ENCODE assay signal across 28 cellular contexts in the genomic region with DNA sequence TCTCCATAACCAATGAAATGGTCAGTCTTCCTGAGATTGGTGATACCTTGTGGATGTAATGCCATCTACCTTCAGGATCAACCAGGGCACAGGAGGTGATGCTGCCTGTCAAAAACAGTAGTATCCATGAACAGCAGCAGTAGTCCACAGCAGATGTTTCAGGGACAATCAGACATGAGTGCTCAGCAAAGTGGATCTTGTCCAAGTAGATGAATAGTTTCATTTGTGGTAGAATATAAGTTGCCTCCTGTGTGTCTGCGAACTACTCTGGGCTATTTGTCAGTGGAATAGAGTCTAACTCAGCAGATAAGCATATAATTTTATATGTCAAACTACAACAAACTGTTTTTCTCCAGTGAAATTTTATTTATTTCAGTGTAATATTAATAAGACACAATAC.
"Had no signal": no experiment of that assay in that cellular context is flagged by ENCODE, and none has a peak within 500 bp of the region (broad histone marks: within the 10 kb centered on the region; RNA-seq: fewer than 3 reads in every experiment).

No MANE protein-coding gene starts in this region.

- H3K27ac ChIP-seq: brain microvascular endothelial cell, coronary artery, WERI-Rb-1 had no signal

- H3K36me3 Mint-ChIP-seq: activated CD4-positive, alpha-beta memory T cell treated with anti-CD3 and anti-CD28 coated beads for 36 hours; activated CD8-positive, alpha-beta memory T cell treated with anti-CD3 and anti-CD28 coated beads, Interleukin-2, amount 10 ng/mL, durations not matched to agents 7 days and 5 days; activated naive CD8-positive, alpha-beta T cell had no signal

- H3K27ac Mint-ChIP-seq: activated B cell treated with CpG ODN at 0.5 μM for 24 hours; activated CD4-positive, alpha-beta memory T cell treated with anti-CD3 and anti-CD28 coated beads for 36 hours; activated CD4-positive, alpha-beta T cell treated with anti-CD3 and anti-CD28 coated beads, Interleukin-2, amount 10 ng/mL, durations not matched to agents 24 days and 14 days; activated CD8-positive, alpha-beta memory T cell treated with anti-CD3 and anti-CD28 coated beads, Interleukin-2, amount 10 ng/mL, durations not matched to agents 7 days and 5 days; activated CD8-positive, alpha-beta T cell treated with anti-CD3 and anti-CD28 coated beads, Interleukin-2, amount 10 ng/mL, durations not matched to agents 7 days and 5 days; activated naive CD8-positive, alpha-beta T cell; activated T-cell treated with anti-CD3 and anti-CD28 coated beads, Interleukin-2, amount 50 U/mL, for 72 hours; dendritic cell treated with granulocyte-macrophage colony-stimulating factor and Interleukin-4, amounts not matched to agents 40 ng/mL and 50 ng/mL, for 4 days; endodermal cell; T-helper 17 cell; T-helper 2 cell treated with Interferon-gamma antibody and Interleukin-4, amounts not matched to agents 5 μg/mL and 100 μg/mL, for 36 hours had no signal

- H3K4me3 Mint-ChIP-seq: activated B cell treated with CpG ODN at 0.5 μM for 24 hours; activated CD4-positive, alpha-beta memory T cell treated with anti-CD3 and anti-CD28 coated beads for 36 hours; activated CD4-positive, alpha-beta T cell treated with anti-CD3 and anti-CD28 coated beads, Interleukin-2, amount 10 ng/mL, durations not matched to agents 24 days and 14 days; activated CD8-positive, alpha-beta memory T cell treated with anti-CD3 and anti-CD28 coated beads, Interleukin-2, amount 10 ng/mL, durations not matched to agents 7 days and 5 days; activated CD8-positive, alpha-beta T cell treated with anti-CD3 and anti-CD28 coated beads, Interleukin-2, amount 10 ng/mL, durations not matched to agents 7 days and 5 days; activated naive CD8-positive, alpha-beta T cell; activated T-cell treated with anti-CD3 and anti-CD28 coated beads, Interleukin-2, amount 50 U/mL, for 72 hours; central memory CD8-positive, alpha-beta T cell; dendritic cell treated with granulocyte-macrophage colony-stimulating factor and Interleukin-4, amounts not matched to agents 40 ng/mL and 50 ng/mL, for 4 days; endodermal cell; T-helper 17 cell; T-helper 2 cell treated with Interferon-gamma antibody and Interleukin-4, amounts not matched to agents 5 μg/mL and 100 μg/mL, for 36 hours had no signal

- DNase-seq: activated B cell treated with CpG ODN at 0.5 μM for 24 hours; activated CD4-positive, alpha-beta memory T cell treated with anti-CD3 and anti-CD28 coated beads for 36 hours; activated CD4-positive, alpha-beta T cell treated with anti-CD3 and anti-CD28 coated beads, Interleukin-2, amount 10 ng/mL, durations not matched to agents 24 days and 14 days; activated CD8-positive, alpha-beta memory T cell treated with anti-CD3 and anti-CD28 coated beads, Interleukin-2, amount 10 ng/mL, durations not matched to agents 7 days and 5 days; activated CD8-positive, alpha-beta memory T cell treated with anti-CD3 and anti-CD28 coated beads, Interleukin-2, amount 50 U/mL, for 4 hours; activated CD8-positive, alpha-beta T cell treated with anti-CD3 and anti-CD28 coated beads, Interleukin-2, amount 10 ng/mL, durations not matched to agents 7 days and 5 days; activated effector memory CD4-positive, alpha-beta T cell treated with Interleukin-2 at 50 U/mL for 16 hours; activated gamma-delta T cell treated with Interleukin-2 at 50 U/mL for 16 hours; activated naive CD4-positive, alpha-beta T cell treated with anti-CD3 and anti-CD28 coated beads, Interleukin-2, amount 50 U/mL, for 16 hours; activated naive CD4-positive, alpha-beta T cell treated with Interleukin-2 at 50 U/mL for 16 hours; activated T-cell treated with anti-CD3 and anti-CD28 coated beads, Interleukin-2, amount 50 U/mL, for 1 hour; activated T-cell treated with anti-CD3 and anti-CD28 coated beads, Interleukin-2, amount 50 U/mL, for 72 hours; amniotic stem cell; brain microvascular endothelial cell; dorsolateral prefrontal cortex; effector memory CD4-positive, alpha-beta T cell; endodermal cell; foreskin fibroblast; glutamatergic neuron; T-helper 1 cell; T-helper 17 cell; T1000; WERI-Rb-1 had no signal

- H3K27me3 ChIP-seq: brain microvascular endothelial cell, dorsolateral prefrontal cortex had no signal

- H3K27me3 Mint-ChIP-seq: activated B cell treated with CpG ODN at 0.5 μM for 24 hours; activated CD4-positive, alpha-beta memory T cell treated with anti-CD3 and anti-CD28 coated beads for 36 hours; activated CD4-positive, alpha-beta T cell treated with anti-CD3 and anti-CD28 coated beads, Interleukin-2, amount 10 ng/mL, durations not matched to agents 24 days and 14 days; activated CD8-positive, alpha-beta memory T cell treated with anti-CD3 and anti-CD28 coated beads, Interleukin-2, amount 10 ng/mL, durations not matched to agents 7 days and 5 days; activated naive CD8-positive, alpha-beta T cell; central memory CD8-positive, alpha-beta T cell; dendritic cell treated with granulocyte-macrophage colony-stimulating factor and Interleukin-4, amounts not matched to agents 40 ng/mL and 50 ng/mL, for 4 days; T-helper 17 cell had no signal

- H3K9me3 Mint-ChIP-seq: activated CD4-positive, alpha-beta memory T cell treated with anti-CD3 and anti-CD28 coated beads for 36 hours; activated CD4-positive, alpha-beta T cell treated with anti-CD3 and anti-CD28 coated beads, Interleukin-2, amount 10 ng/mL, durations not matched to agents 24 days and 14 days; dendritic cell treated with granulocyte-macrophage colony-stimulating factor and Interleukin-4, amounts not matched to agents 40 ng/mL and 50 ng/mL, for 4 days; endodermal cell; T-helper 2 cell treated with Interferon-gamma antibody and Interleukin-4, amounts not matched to agents 5 μg/mL and 100 μg/mL, for 36 hours had no signal

- H3K4me1 Mint-ChIP-seq: activated B cell treated with CpG ODN at 0.5 μM for 24 hours; activated CD4-positive, alpha-beta T cell treated with anti-CD3 and anti-CD28 coated beads, Interleukin-2, amount 10 ng/mL, durations not matched to agents 24 days and 14 days; activated CD8-positive, alpha-beta memory T cell treated with anti-CD3 and anti-CD28 coated beads, Interleukin-2, amount 10 ng/mL, durations not matched to agents 7 days and 5 days; central memory CD8-positive, alpha-beta T cell; T-helper 17 cell had no signal
